ENCODE assay signal across 26 cellular contexts in the genomic region with DNA sequence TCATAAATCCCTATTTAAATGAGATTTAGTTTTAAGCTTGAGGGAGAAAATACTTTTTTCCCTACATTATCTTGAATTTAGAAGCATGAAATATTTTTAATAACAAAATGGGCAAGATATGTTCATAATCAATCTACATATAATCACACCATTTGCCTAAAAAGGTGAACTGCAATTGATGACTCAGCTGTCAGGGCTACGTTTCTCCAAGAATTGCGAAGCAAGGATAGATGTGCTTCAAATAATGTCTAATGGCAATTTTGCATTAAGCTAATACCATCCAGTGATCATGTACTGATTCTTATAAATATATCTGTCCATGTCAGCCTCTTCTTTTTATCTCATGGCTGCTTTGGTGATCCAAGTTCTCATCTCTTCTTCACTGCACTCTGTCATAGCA.
"Had no signal": no experiment of that assay in that cellular context is flagged by ENCODE, and none has a peak within 500 bp of the region (broad histone marks: within the 10 kb centered on the region; RNA-seq: fewer than 3 reads in every experiment).

No MANE protein-coding gene starts in this region.

- H3K27ac ChIP-seq: stomach, suprapubic skin, testis, thoracic aorta, thyroid gland, tibial artery, tibial nerve, transverse colon, upper lobe of left lung, upper lobe of right lung, uterus, vagina had no signal

- H3K27me3 ChIP-seq: stomach, suprapubic skin, testis, thyroid gland, tibial artery, tibial nerve, transverse colon, upper lobe of left lung, upper lobe of right lung, uterus, vagina had no signal

- H3K4me1 ChIP-seq: suprapubic skin, testis, thyroid gland, upper lobe of right lung, uterus, vagina had no signal

- H3K36me3 ChIP-seq: stomach, suprapubic skin, thoracic aorta, thyroid gland, tibial artery, tibial nerve, transverse colon, upper lobe of left lung, upper lobe of right lung, uterus, vagina had no signal

- DNase-seq: stimulated activated CD4-positive, alpha-beta T cell treated with anti-CD3 and anti-CD28 coated beads, Interleukin-2, amount 100 ng/mL, for 48 hours; stimulated activated CD4-positive, alpha-beta T cell treated with anti-CD3 and anti-CD28 coated beads, Interleukin-4, amount 100 ng/mL, for 1 hour; stimulated activated CD4-positive, alpha-beta T cell treated with anti-CD3 and anti-CD28 coated beads, Interleukin-4, amount 100 ng/mL, for 24 hours; stimulated activated CD4-positive, alpha-beta T cell treated with anti-CD3 and anti-CD28 coated beads, Interleukin-4, amount 100 ng/mL, for 4 hours; stimulated activated CD8-positive, alpha-beta memory T cell treated with anti-CD3 and anti-CD28 coated beads, Interleukin-4, amount 100 ng/mL, for 48 hours; stimulated activated naive B cell treated with anti-CD40 and anti-IgM and Interleukin-4, amounts not matched to agents 10 μg/mL and 1 μg/mL and 100 μg/mL, for 72 hours; stimulated activated naive CD4-positive, alpha-beta T cell; stimulated activated naive CD8-positive, alpha-beta T cell treated with anti-CD3 and anti-CD28 coated beads, Interleukin-15, amount 100 ng/mL, for 72 hours; stimulated activated naive CD8-positive, alpha-beta T cell treated with anti-CD3 and anti-CD28 coated beads, Interleukin-15, Interleukin-2, amounts not matched to agents 100 U/mL and 50 U/mL, for 24 hours; stomach; substantia nigra; testis; thyroid gland; tibial artery; transverse colon; trophoblast cell; upper lobe of left lung; upper lobe of right lung; uterus had no signal

- H3K4me3 ChIP-seq: stomach, suprapubic skin, testis, thoracic aorta, thyroid gland, tibial artery, tibial nerve, transverse colon, upper lobe of left lung, upper lobe of right lung, uterus, vagina had no signal

- H3K9me3 ChIP-seq: stomach, suprapubic skin, testis, thoracic aorta, thyroid gland, tibial artery, tibial nerve, transverse colon, upper lobe of left lung, upper lobe of right lung, uterus, vagina had no signal

- FAIRE-seq: urothelium cell line had no signal

- ATAC-seq: stimulated activated effector memory CD8-positive, alpha-beta T cell treated with anti-CD3 and anti-CD28 coated beads, Interleukin-12 subunit alpha, Interleukin-12 subunit beta, amount 100 ng/mL, for 72 hours; stimulated activated memory B cell treated with anti-CD40 and anti-IgM and Interleukin-4, amounts not matched to agents 10 μg/mL and 1 μg/mL and 100 μg/mL, for 72 hours; stimulated activated naive B cell treated with anti-CD40 and anti-IgM and Interleukin-4, amounts not matched to agents 10 μg/mL and 1 μg/mL and 100 μg/mL, for 72 hours; stimulated activated naive CD8-positive, alpha-beta T cell treated with anti-CD3 and anti-CD28 coated beads, Interleukin-15, Interleukin-2, amounts not matched to agents 100 U/mL and 50 U/mL, for 24 hours had no signal
